ENCODE assay signal across 9 cellular contexts in the genomic region with DNA sequence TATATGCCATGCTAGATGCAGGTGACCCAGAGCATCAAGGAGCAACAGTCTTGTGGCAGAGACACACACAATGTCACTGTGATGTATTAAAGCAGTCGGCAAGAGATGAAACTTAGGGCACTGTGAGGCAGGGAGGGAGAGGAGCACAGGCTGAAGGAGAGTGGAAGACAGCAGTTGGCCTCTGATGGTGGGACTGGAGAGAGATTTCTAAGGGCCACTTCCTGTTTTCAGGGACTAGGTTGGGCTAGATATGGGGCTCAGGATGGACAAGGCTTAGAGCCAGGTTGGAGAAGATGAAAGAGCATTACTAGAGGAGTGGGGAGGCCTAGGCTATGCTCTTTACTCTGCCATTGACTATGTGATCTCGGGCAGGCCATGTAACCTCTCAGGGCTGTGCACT. TPM values are rescaled to one million over a fixed set of nuclear protein-coding genes. Genes with fewer than 3 reads are reported as not detected.
DNase-seq lines count a peak whose midpoint lies in the region; ATAC-seq, FAIRE-seq and TF ChIP-seq lines count a peak whose summit lies in the region.
"Not testable (repeated sequence)": the region's sequence is repeated elsewhere in the genome, so short reads cannot be mapped to it uniquely, and the experiment has no call there.
"Had no signal": no experiment of that assay in that cellular context is flagged by ENCODE, and none has a peak within 500 bp of the region (broad histone marks: within the 10 kb centered on the region; RNA-seq: fewer than 3 reads in every experiment).

No MANE protein-coding gene starts in this region.

- POLR2A ChIA-PET in A549 (lab: Yijun Ruan, JAX); activated CD4-positive, alpha-beta T cell treated with anti-CD3 and anti-CD28 coated beads for 36 hours (lab: Charles Lee): not testable (repeated sequence)

- peaks cover 34% of the 10 kb centered on the region for H3K4me1 Mint-ChIP-seq in activated CD4-positive, alpha-beta T cell treated with anti-CD3 and anti-CD28 coated beads for 36 hours
- H3K4me1 Mint-ChIP-seq in activated naive CD8-positive, alpha-beta T cell (ENCODE audit: low read depth) = peaks cover 18% of the 10 kb centered on the region

- not testable (repeated sequence) for FAIRE-seq in A549 (lab: Jason Lieb, UNC); keratinocyte (lab: Jason Lieb, UNC)
- peak; percentile 13 for FAIRE-seq in bronchial epithelial cell (lab: Jason Lieb, UNC)

- not testable (repeated sequence) for H2AFZ ChIP-seq in keratinocyte (ENCODE audit: control insufficient read depth, low read length)

- H4K20me1 ChIP-seq in DOHH2 (ENCODE audit: control insufficient read depth, insufficient read depth, low read depth, low read length); keratinocyte (ENCODE audit: control insufficient read depth, extremely low read depth, insufficient read depth, low read length): not testable (repeated sequence)

- H3K9ac ChIP-seq in keratinocyte (ENCODE audit: control insufficient read depth, extremely low read depth, insufficient read depth, low read length) = not testable (repeated sequence)

- not testable (repeated sequence) for H3K27ac ChIP-seq in A549; DOHH2 (ENCODE audit: low read depth, low read length)
- peak overlapping the region; percentile 94 for H3K27ac ChIP-seq in keratinocyte (ENCODE audit: control insufficient read depth, insufficient read depth, low read length)
- H3K27ac ChIP-seq in neutrophil = peak overlapping the region; percentile 99

- not testable (repeated sequence) for TF ChIP-seq RAD21 in A549 (conservative IDR thresholded peaks at IDR 0.05 in 1 of 2, IDR thresholded peaks at IDR 0.05 in 1 of 2)

- H3K4me3 ChIP-seq in A549; DOHH2 (ENCODE audit: low read length); NB4 (ENCODE audit: low read depth, low read length); bronchial epithelial cell (ENCODE audit: low read depth, low read length); keratinocyte (ENCODE audit: control insufficient read depth in 2 of 3, extremely low read depth in 1 of 3, insufficient read depth in 2 of 3, low read depth in 1 of 3, low read length in 3 of 3): not testable (repeated sequence)
- H3K4me3 ChIP-seq in neutrophil (ENCODE audit: low read depth in 1 of 2, low read length in 1 of 2) = peak overlapping the region; percentile 74 to 87

- 76% methylated on average over 2 of the region's 2 CpGs for WGBS in A549 (ENCODE audit: missing lambda C conversion rate)

- TF ChIP-seq POLR2A in A549 (IDR thresholded peaks at IDR 0.05; ENCODE audit: low read length); NB4 (IDR thresholded peaks at IDR 0.05; ENCODE audit: extremely low read depth, insufficient read length): not testable (repeated sequence)

- H3K9me3 Mint-ChIP-seq in activated CD4-positive, alpha-beta T cell treated with anti-CD3 and anti-CD28 coated beads for 36 hours (ENCODE audit: low read depth); activated naive CD8-positive, alpha-beta T cell (ENCODE audit: low read depth): not testable (repeated sequence)

- CTCF ChIA-PET in A549 (lab: Yijun Ruan, JAX) = interaction anchor here (1.4 kb wide), 1 partner anchor 16 kb away, joined by 4 read pairs; no protein-coding TSS in a partner anchor
- CTCF ChIA-PET in activated CD4-positive, alpha-beta T cell treated with anti-CD3 and anti-CD28 coated beads for 36 hours (lab: Charles Lee) = not testable (repeated sequence)

- not testable (repeated sequence) for H3K36me3 ChIP-seq in DOHH2 (ENCODE audit: control insufficient read depth, low read length); bronchial epithelial cell (ENCODE audit: control insufficient read depth, insufficient read depth, low read length); keratinocyte (ENCODE audit: control insufficient read depth in 2 of 2, extremely low read depth in 1 of 2, insufficient read depth in 2 of 2, low read length in 2 of 2)
- peaks cover 14% of the 10 kb centered on the region for H3K36me3 ChIP-seq in neutrophil

- H3K4me3 Mint-ChIP-seq in activated CD4-positive, alpha-beta T cell treated with anti-CD3 and anti-CD28 coated beads for 36 hours = not testable (repeated sequence)
- peak overlapping the region; percentile 3 for H3K4me3 Mint-ChIP-seq in activated naive CD8-positive, alpha-beta T cell

- H3K4me2 ChIP-seq in A549 (peak overlapping the region; percentile 98; the same call in 1 of the 3 replicates), DOHH2 (ENCODE audit: low read length) (peak overlapping the region; percentile 93; the same call in 1 of the 2 replicates)
- H3K4me2 ChIP-seq in keratinocyte (ENCODE audit: control insufficient read depth, extremely low read depth, insufficient read depth, low read depth, low read length) = not testable (repeated sequence)

- TF ChIP-seq EP300 in A549 (IDR thresholded peaks at IDR 0.05) = not testable (repeated sequence)

- not testable (repeated sequence) for TF ChIP-seq CTCF in A549 (IDR thresholded peaks at IDR 0.05); DOHH2 (IDR thresholded peaks at IDR 0.05; ENCODE audit: low read depth, low read length, poor library complexity, severe bottlenecking); NB4 (IDR thresholded peaks at IDR 0.05; ENCODE audit: low read depth, low read length); bronchial epithelial cell (IDR thresholded peaks at IDR 0.05; ENCODE audit: insufficient read depth, low read length, severe bottlenecking); keratinocyte (optimal IDR thresholded peaks at IDR 0.05 in 1 of 3, IDR thresholded peaks at IDR 0.05 in 1 of 3, conservative IDR thresholded peaks at IDR 0.05 in 1 of 3; ENCODE audit: extremely low read depth in 1 of 3, insufficient read depth in 2 of 3, low read length in 3 of 3); neutrophil (IDR thresholded peaks at IDR 0.05)

- not testable (repeated sequence) for H3K27me3 Mint-ChIP-seq in activated CD4-positive, alpha-beta T cell treated with anti-CD3 and anti-CD28 coated beads for 36 hours; activated naive CD8-positive, alpha-beta T cell

- H3K9me3 ChIP-seq in A549; DOHH2 (ENCODE audit: control insufficient read depth, insufficient read depth, low read length); keratinocyte (ENCODE audit: control insufficient read depth, low read depth, low read length); neutrophil: not testable (repeated sequence)

- not testable (repeated sequence) for ATAC-seq in A549; activated CD4-positive, alpha-beta T cell treated with anti-CD3 and anti-CD28 coated beads for 36 hours

- not testable (repeated sequence) for H3K36me3 Mint-ChIP-seq in activated CD4-positive, alpha-beta T cell treated with anti-CD3 and anti-CD28 coated beads for 36 hours (ENCODE audit: low read depth); activated naive CD8-positive, alpha-beta T cell

- not testable (repeated sequence) for H3K9me1 ChIP-seq in keratinocyte (ENCODE audit: control insufficient read depth, extremely low read depth, insufficient read depth, low read length)

- H3K4me1 ChIP-seq in A549 = peaks cover 23% of the 10 kb centered on the region
- peaks cover 36% of the 10 kb centered on the region for H3K4me1 ChIP-seq in DOHH2 (ENCODE audit: control insufficient read depth, low read length)
- peaks cover 22% of the 10 kb centered on the region for H3K4me1 ChIP-seq in keratinocyte (ENCODE audit: control insufficient read depth, extremely low read depth, insufficient read depth, low read length)
- H3K4me1 ChIP-seq in neutrophil (ENCODE audit: control insufficient read depth in 1 of 2, insufficient read depth in 1 of 2, low read depth in 1 of 2, low read length in 1 of 2) = peaks cover 71% of the 10 kb centered on the region in 2 experiments

- not testable (repeated sequence) for H3K27me3 ChIP-seq in DOHH2 (ENCODE audit: control insufficient read depth, low read length); bronchial epithelial cell (ENCODE audit: control insufficient read depth, insufficient read depth, low read length); keratinocyte (ENCODE audit: control insufficient read depth, extremely low read depth, insufficient read depth, low read length); neutrophil

- dilution Hi-C loops in keratinocyte (cut with MboI; ENCODE audit: extremely low pct_ligation_motif_present, low sequenced_read_pairs) = not testable (repeated sequence)

- H3K79me2 ChIP-seq in DOHH2 (ENCODE audit: control insufficient read depth, low read length) = peaks cover 11% of the 10 kb centered on the region
- H3K79me2 ChIP-seq in keratinocyte (ENCODE audit: control insufficient read depth, insufficient read depth, low read length) = peaks cover 12% of the 10 kb centered on the region

- H3K27ac Mint-ChIP-seq in activated CD4-positive, alpha-beta T cell treated with anti-CD3 and anti-CD28 coated beads for 36 hours = peak overlapping the region; percentile 2
- peak overlapping the region; percentile 31 for H3K27ac Mint-ChIP-seq in activated naive CD8-positive, alpha-beta T cell

- H3K9me2 ChIP-seq in DOHH2 (replicated peaks; ENCODE audit: control insufficient read depth, low read length) = not testable (repeated sequence)

- not testable (repeated sequence) for H3F3A ChIP-seq in DOHH2 (ENCODE audit: control insufficient read depth, insufficient read depth)

- not testable (repeated sequence) for DNase-seq in A549 (ENCODE audit: low read depth in 1 of 2, low spot score in 1 of 2); activated CD4-positive, alpha-beta T cell treated with anti-CD3 and anti-CD28 coated beads for 36 hours; bronchial epithelial cell (ENCODE audit: low read depth); keratinocyte (ENCODE audit: low read depth, low spot score)
- DNase-seq in NB4 (ENCODE audit: low read depth) = peak; percentile 32

- intact Hi-C loops in activated CD4-positive, alpha-beta T cell treated with anti-CD3 and anti-CD28 coated beads for 36 hours (cut with DNase I, micrococcal nuclease) = not testable (repeated sequence)

RNA-seq across cellular contexts. Expression of a gene that starts 2.2 kb away (rescaled TPM):
- polyA plus RNA-seq in A549 (2011; rRNA removed) (53.4 and 73.9 TPM in 2 replicates), A549 (2017; fragmentation: RNase III; extraction: RNeasy Plus Mini Kit Qiagen cat#74134 plus additional on column Dnase treatment) (64.5 to 67.2 TPM (median 67.1 TPM) in 3 replicates), keratinocyte (43.4 to 69.9 TPM (median 59.5 TPM) in 3 replicates)
- 113 and 130 TPM in 2 replicates for polyA plus RNA-seq in A549 (2012; cell fraction: cytosol; rRNA removed)
- 143 and 156 TPM in 2 replicates for polyA plus RNA-seq in A549 (2012; cell fraction: nucleus; rRNA removed)
- 60.0 and 63.1 TPM in 2 replicates for polyA minus RNA-seq in A549 (2011; rRNA and poly(A)+ RNA removed)
- 10 to 100 TPM; 52.8 to 52.9 TPM for total RNA-seq in activated CD4-positive, alpha-beta T cell treated with anti-CD3 and anti-CD28 coated beads for 36 hours
- 48.4 and 49.5 TPM in 2 replicates for total RNA-seq in bronchial epithelial cell
- polyA plus RNA-seq in keratinocyte (2011; ENCODE audit: low read depth) = 3.8 TPM
- polyA plus RNA-seq in keratinocyte (2011; cell fraction: cytosol; rRNA removed) = 36.1 and 59.2 TPM in 2 replicates
- 31.1 and 36.4 TPM in 2 replicates for polyA plus RNA-seq in keratinocyte (2011; cell fraction: nucleus; rRNA removed)
- 36.9 and 60.2 TPM in 2 replicates for polyA plus RNA-seq in keratinocyte (2012; ENCODE audit: low replicate concordance)
- 34.7 to 71.9 TPM (median 51.0 TPM) in 3 replicates for polyA minus RNA-seq in keratinocyte
- polyA minus RNA-seq in keratinocyte (2011; cell fraction: cytosol; rRNA and poly(A)+ RNA removed) = 60.6 TPM
- polyA minus RNA-seq in keratinocyte (2011; cell fraction: nucleus; rRNA and poly(A)+ RNA removed) = 16.4 and 18.3 TPM in 2 replicates

RNA-seq across cellular contexts. Expression of a gene that starts 3.0 kb away (rescaled TPM):
- polyA plus RNA-seq in A549 (2011; rRNA removed) = 13.8 and 16.2 TPM in 2 replicates
- 9.7 and 10.3 TPM in 2 replicates for polyA plus RNA-seq in A549 (2012; cell fraction: cytosol; rRNA removed)
- polyA plus RNA-seq in A549 (2012; cell fraction: nucleus; rRNA removed) = 70.1 and 72.7 TPM in 2 replicates
- 8.9 to 14.2 TPM (median 12.1 TPM) in 3 replicates for polyA plus RNA-seq in A549 (2017; fragmentation: RNase III; extraction: RNeasy Plus Mini Kit Qiagen cat#74134 plus additional on column Dnase treatment)
- 19.8 and 23.0 TPM in 2 replicates for polyA minus RNA-seq in A549 (2011; rRNA and poly(A)+ RNA removed)
- total RNA-seq in activated CD4-positive, alpha-beta T cell treated with anti-CD3 and anti-CD28 coated beads for 36 hours = 10 to 100 TPM; 12.8 to 13.7 TPM
- total RNA-seq in bronchial epithelial cell = 16.3 and 19.6 TPM in 2 replicates
- 14.4 to 36.0 TPM (median 16.2 TPM) in 3 replicates for polyA plus RNA-seq in keratinocyte
- polyA plus RNA-seq in keratinocyte (2011; ENCODE audit: low read depth) = 25.5 TPM
- 6.5 and 8.4 TPM in 2 replicates for polyA plus RNA-seq in keratinocyte (2011; cell fraction: cytosol; rRNA removed)
- 99.2 and 112 TPM in 2 replicates for polyA plus RNA-seq in keratinocyte (2011; cell fraction: nucleus; rRNA removed)
- 11.8 and 32.9 TPM in 2 replicates for polyA plus RNA-seq in keratinocyte (2012; ENCODE audit: low replicate concordance)
- 23.7 to 34.4 TPM (median 27.5 TPM) in 3 replicates for polyA minus RNA-seq in keratinocyte
- 12.5 TPM for polyA minus RNA-seq in keratinocyte (2011; cell fraction: cytosol; rRNA and poly(A)+ RNA removed)
- 22.6 and 28.6 TPM in 2 replicates for polyA minus RNA-seq in keratinocyte (2011; cell fraction: nucleus; rRNA and poly(A)+ RNA removed)

RNA-seq across cellular contexts. Expression of a gene that starts 37.1 kb away (rescaled TPM):
- polyA plus RNA-seq in A549 (2011; rRNA removed) (1.1 and 1.5 TPM in 2 replicates), A549 (2017; fragmentation: RNase III; extraction: RNeasy Plus Mini Kit Qiagen cat#74134 plus additional on column Dnase treatment) (1.7 to 2.8 TPM (median 2.7 TPM) in 3 replicates), keratinocyte (1.6 to 4.5 TPM (median 1.7 TPM) in 3 replicates)
- polyA plus RNA-seq in A549 (2012; cell fraction: cytosol; rRNA removed) = 1.9 and 2.3 TPM in 2 replicates
- polyA plus RNA-seq in A549 (2012; cell fraction: nucleus; rRNA removed) = 7.7 and 11.0 TPM in 2 replicates
- polyA minus RNA-seq in A549 (2011; rRNA and poly(A)+ RNA removed) = 1.3 and 1.9 TPM in 2 replicates
- 1 to 10 TPM; 6.3 to 6.9 TPM for total RNA-seq in activated CD4-positive, alpha-beta T cell treated with anti-CD3 and anti-CD28 coated beads for 36 hours
- 0.26 and 0.64 TPM in 2 replicates for total RNA-seq in bronchial epithelial cell
- polyA plus RNA-seq in keratinocyte (2011; ENCODE audit: low read depth) = 0.31 TPM
- polyA plus RNA-seq in keratinocyte (2011; cell fraction: cytosol; rRNA removed) = 1.3 and 2.6 TPM in 2 replicates
- 9.1 and 14.9 TPM in 2 replicates for polyA plus RNA-seq in keratinocyte (2011; cell fraction: nucleus; rRNA removed)
- 0.32 and 2.1 TPM in 2 replicates for polyA plus RNA-seq in keratinocyte (2012; ENCODE audit: low replicate concordance)
- 3.2 to 6.3 TPM (median 4.0 TPM) in 3 replicates for polyA minus RNA-seq in keratinocyte
- 4.6 TPM for polyA minus RNA-seq in keratinocyte (2011; cell fraction: cytosol; rRNA and poly(A)+ RNA removed)
- polyA minus RNA-seq in keratinocyte (2011; cell fraction: nucleus; rRNA and poly(A)+ RNA removed) = 6.1 and 8.1 TPM in 2 replicates
- total RNA-seq: HT-29 had no signal

RNA-seq across cellular contexts. Expression of a gene that starts 37.6 kb away (rescaled TPM):
- polyA plus RNA-seq in A549 (2011; rRNA removed) = 154 and 227 TPM in 2 replicates
- polyA plus RNA-seq in A549 (2012; cell fraction: cytosol; rRNA removed) = 242 and 259 TPM in 2 replicates
- polyA plus RNA-seq in A549 (2012; cell fraction: nucleus; rRNA removed) = 210 and 274 TPM in 2 replicates
- polyA plus RNA-seq in A549 (2017; fragmentation: RNase III; extraction: RNeasy Plus Mini Kit Qiagen cat#74134 plus additional on column Dnase treatment) = 216 to 218 TPM (median 217 TPM) in 3 replicates
- 307 and 312 TPM in 2 replicates for polyA minus RNA-seq in A549 (2011; rRNA and poly(A)+ RNA removed)
- 100 to 1,000 TPM; 125 to 300 TPM for total RNA-seq in activated CD4-positive, alpha-beta T cell treated with anti-CD3 and anti-CD28 coated beads for 36 hours
- 76.3 and 133 TPM in 2 replicates for total RNA-seq in bronchial epithelial cell
- polyA plus RNA-seq in keratinocyte = 99.1 to 183 TPM (median 127 TPM) in 3 replicates
- 30.8 TPM for polyA plus RNA-seq in keratinocyte (2011; ENCODE audit: low read depth)
- polyA plus RNA-seq in keratinocyte (2011; cell fraction: cytosol; rRNA removed) = 176 and 199 TPM in 2 replicates
- 136 and 150 TPM in 2 replicates for polyA plus RNA-seq in keratinocyte (2011; cell fraction: nucleus; rRNA removed)
- polyA plus RNA-seq in keratinocyte (2012; ENCODE audit: low replicate concordance) = 216 and 229 TPM in 2 replicates
- polyA minus RNA-seq in keratinocyte = 140 to 403 TPM (median 203 TPM) in 3 replicates
- polyA minus RNA-seq in keratinocyte (2011; cell fraction: cytosol; rRNA and poly(A)+ RNA removed) = 199 TPM
- polyA minus RNA-seq in keratinocyte (2011; cell fraction: nucleus; rRNA and poly(A)+ RNA removed) = 30.2 and 35.8 TPM in 2 replicates

RNA-seq across cellular contexts. Expression of a gene that starts 44.6 kb away (rescaled TPM):
- polyA plus RNA-seq in A549 (2011; rRNA removed) (8.4 and 10.7 TPM in 2 replicates), A549 (2017; fragmentation: RNase III; extraction: RNeasy Plus Mini Kit Qiagen cat#74134 plus additional on column Dnase treatment) (22.4 to 29.5 TPM (median 27.3 TPM) in 3 replicates), keratinocyte (8.8 to 12.6 TPM (median 9.2 TPM) in 3 replicates)
- polyA plus RNA-seq in A549 (2012; cell fraction: cytosol; rRNA removed) = 20.4 and 27.3 TPM in 2 replicates
- 26.3 and 37.8 TPM in 2 replicates for polyA plus RNA-seq in A549 (2012; cell fraction: nucleus; rRNA removed)
- polyA minus RNA-seq in A549 (2011; rRNA and poly(A)+ RNA removed) = 8.3 and 8.4 TPM in 2 replicates
- total RNA-seq in activated CD4-positive, alpha-beta T cell treated with anti-CD3 and anti-CD28 coated beads for 36 hours = 10 to 100 TPM; 29.7 to 34.8 TPM
- 3.2 and 3.7 TPM in 2 replicates for total RNA-seq in bronchial epithelial cell
- 5.9 TPM for polyA plus RNA-seq in keratinocyte (2011; ENCODE audit: low read depth)
- 13.5 and 25.2 TPM in 2 replicates for polyA plus RNA-seq in keratinocyte (2011; cell fraction: cytosol; rRNA removed)
- 22.5 and 30.8 TPM in 2 replicates for polyA plus RNA-seq in keratinocyte (2011; cell fraction: nucleus; rRNA removed)
- polyA plus RNA-seq in keratinocyte (2012; ENCODE audit: low replicate concordance) = 26.2 and 38.0 TPM in 2 replicates
- 7.4 to 47.3 TPM (median 8.8 TPM) in 3 replicates for polyA minus RNA-seq in keratinocyte
- polyA minus RNA-seq in keratinocyte (2011; cell fraction: cytosol; rRNA and poly(A)+ RNA removed) = 32.0 TPM
- polyA minus RNA-seq in keratinocyte (2011; cell fraction: nucleus; rRNA and poly(A)+ RNA removed) = 13.2 and 13.6 TPM in 2 replicates
